Comparison of ENCODE assay signal across 8 cellular contexts in genomic region chr4:1247811-1248261, GRCh38. TPM values are rescaled to one million over a fixed set of nuclear protein-coding genes. Genes with fewer than 3 reads are reported as not detected.
DNase-seq lines count a peak whose midpoint lies in the region; ATAC-seq and FAIRE-seq lines count a peak whose summit lies in the region.

No MANE protein-coding gene starts in this region.

- no peak for FAIRE-seq in small intestine (lab: Jason Lieb, UNC)

- H3K27ac ChIP-seq in small intestine (ENCODE audit: low read depth in 1 of 2, low read length in 1 of 2), result peak overlapping the region; percentile 92 to 96

- peaks cover 12 to 18% of the 10 kb centered on the region in 2 donors for H3K4me1 ChIP-seq in small intestine (ENCODE audit: control insufficient read depth in 2 of 2, insufficient read depth in 1 of 2, low read depth in 1 of 2, low read length in 1 of 2)

- no peaks in the 10 kb centered on the region for H3K27me3 Mint-ChIP-seq in activated T-helper 17 cell treated with anti-CD3 and anti-CD28 coated beads, Interleukin-2, amount 50 U/mL, for 72 hours

- peak overlapping the region; percentile 97 for H3K27ac Mint-ChIP-seq in activated T-helper 17 cell treated with anti-CD3 and anti-CD28 coated beads, Interleukin-2, amount 50 U/mL, for 72 hours

- ATAC-seq in GM18520 (IDR thresholded peaks at IDR 0.05; ENCODE audit: unreplicated experiment) (peak; percentile 11), HG03025 (IDR thresholded peaks at IDR 0.05; ENCODE audit: low FRiP score, unreplicated experiment) (peak; percentile 14), HG02759 (IDR thresholded peaks at IDR 0.05; ENCODE audit: unreplicated experiment) (no peak), GM18867 (IDR thresholded peaks at IDR 0.05; ENCODE audit: unreplicated experiment) (no peak)
- ATAC-seq in activated T-helper 17 cell treated with anti-CD3 and anti-CD28 coated beads, Interleukin-2, amount 50 U/mL, for 72 hours (replicated peaks), result peak; percentile 42

- no peaks in the 10 kb centered on the region for H3K9me3 ChIP-seq in small intestine (ENCODE audit: control insufficient read depth, low read depth)

- H3K9me3 Mint-ChIP-seq in activated T-helper 17 cell treated with anti-CD3 and anti-CD28 coated beads, Interleukin-2, amount 50 U/mL, for 72 hours, result no peaks in the 10 kb centered on the region

- H3K27me3 ChIP-seq in small intestine (ENCODE audit: control insufficient read depth in 2 of 2, insufficient read depth in 2 of 2, low read length in 2 of 2), result no peaks in the 10 kb centered on the region

- no peaks in the 10 kb centered on the region for H3K36me3 ChIP-seq in small intestine (ENCODE audit: control insufficient read depth in 2 of 2, insufficient read depth in 2 of 2, low read length in 2 of 2)

- peak overlapping the region; percentile 91 for H3K4me3 Mint-ChIP-seq in activated T-helper 17 cell treated with anti-CD3 and anti-CD28 coated beads, Interleukin-2, amount 50 U/mL, for 72 hours

- WGBS in small intestine, 3 donors, result 0% methylated on average over 26 to 45 of the region's 45 CpGs

- H3K36me3 Mint-ChIP-seq in activated T-helper 17 cell treated with anti-CD3 and anti-CD28 coated beads, Interleukin-2, amount 50 U/mL, for 72 hours (ENCODE audit: low read depth), result peaks cover 25% of the 10 kb centered on the region

- H3K4me3 ChIP-seq in small intestine (ENCODE audit: low read depth in 1 of 2, low read length in 2 of 2), result peak overlapping the region; percentile 78 to 87

- peak; percentile 58 for DNase-seq in hepatic stellate cell (ENCODE audit: low spot score)
- DNase-seq in small intestine, result no peak
- DNase-seq in AG20443 (ENCODE audit: low spot score), result no peak

- peaks cover 36% of the 10 kb centered on the region for H3K4me1 Mint-ChIP-seq in activated T-helper 17 cell treated with anti-CD3 and anti-CD28 coated beads, Interleukin-2, amount 50 U/mL, for 72 hours

RNA-seq across cellular contexts. Expression of gene CTBP1, which starts 1.1 kb away (rescaled TPM):
- 100 to 1,000 TPM; 117 to 173 TPM for total RNA-seq in activated T-helper 17 cell treated with anti-CD3 and anti-CD28 coated beads, Interleukin-2, amount 50 U/mL, for 72 hours
- 100 to 1,000 TPM in 2 of 3 donors, 10 to 100 TPM in 1; 88.6 to 144 (median 128) TPM for polyA plus RNA-seq in small intestine

RNA-seq across cellular contexts. Expression of gene MAEA, which starts 41.9 kb away (rescaled TPM):
- total RNA-seq in activated T-helper 17 cell treated with anti-CD3 and anti-CD28 coated beads, Interleukin-2, amount 50 U/mL, for 72 hours, result 10 to 100 TPM; 61.4 to 62.8 TPM
- 10 to 100 TPM; 62.1 to 97.1 (median 69.4) TPM for polyA plus RNA-seq in small intestine

Comparison
In these comparisons a context has a peak if more than half of its experiments do, and no peak if none do; other contexts are left out.
1. ATAC-seq: peak in GM18520 (single experiment), HG03025 (single experiment) and activated T-helper 17 cell treated with anti-CD3 and anti-CD28 coated beads, Interleukin-2, amount 50 U/mL, for 72 hours (single experiment); none in HG02759 (single experiment) and GM18867 (single experiment).